8 cellular contexts compared by ENCODE assay signal in the genomic region with DNA sequence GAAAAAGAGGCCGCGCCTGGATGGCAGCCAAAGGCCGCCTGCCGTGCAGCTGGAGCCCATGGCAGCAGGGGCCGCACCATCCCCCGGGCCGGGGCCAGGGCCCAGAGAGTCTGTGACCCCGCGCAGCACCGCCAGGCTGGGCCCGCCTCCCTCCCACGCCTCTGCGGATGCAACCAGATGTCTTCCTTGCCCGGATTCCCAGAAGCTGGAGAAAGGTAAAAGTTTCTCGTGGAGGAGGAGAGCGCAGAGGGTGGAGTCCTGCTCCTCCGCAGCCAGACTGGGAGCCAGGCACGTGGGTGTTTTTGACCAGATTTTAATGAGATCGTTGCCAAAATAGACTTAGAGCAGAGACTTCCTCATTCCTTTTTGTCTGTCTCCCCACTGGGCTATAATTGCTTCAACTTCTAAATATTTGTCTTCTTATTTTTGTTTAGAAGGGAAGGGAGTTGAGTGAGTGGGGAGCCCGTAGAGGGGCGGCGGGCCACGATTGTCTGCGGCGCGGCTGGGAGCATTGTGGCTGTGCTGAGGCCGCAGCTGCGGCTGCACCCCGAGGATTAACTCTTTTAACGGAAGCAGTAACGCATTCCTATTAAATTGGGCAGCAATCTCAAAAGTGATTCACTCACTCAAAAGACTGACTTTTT. TPM values are rescaled to one million over a fixed set of nuclear protein-coding genes. Genes with fewer than 3 reads are reported as not detected.
DNase-seq lines count a peak whose midpoint lies in the region; ATAC-seq, FAIRE-seq and TF ChIP-seq lines count a peak whose summit lies in the region.

No MANE protein-coding gene starts in this region.

- DNase-seq in GM12891 (ENCODE audit: insufficient read length, low spot score) (no peak), head of caudate nucleus (peak; percentile 81 to 96 (median 90)), retinal pigment epithelial cell (ENCODE audit: low read depth) (no peak), NCI-H2029 treated with DMSO at 0.1 percent for 48 hours (lab: John Stamatoyannopoulos, UW) (no peak)
- DNase-seq in activated CD4-positive, alpha-beta T cell treated with anti-CD3 and anti-CD28 coated beads for 1 hour, result no peak
- no peak for DNase-seq in stimulated activated CD4-positive, alpha-beta T cell treated with anti-CD3 and anti-CD28 coated beads, Interleukin-4, amount 100 ng/mL, for 24 hours
- no peak for DNase-seq in activated naive CD4-positive, alpha-beta T cell treated with Interleukin-2 at 50 U/mL for 16 hours

- intact Hi-C loops in head of caudate nucleus (cut with DNase I), result loop anchor here (5.0 kb wide), 1 partner anchor 84 kb away; the partner anchor contains the start of gene FAM174C

- TF ChIP-seq POLR2A in GM12891 (IDR thresholded peaks at IDR 0.05; ENCODE audit: low read depth, low read length), result no peak

- ATAC-seq in SK-N-SH treated with all-trans-retinoic acid at 6 μM for 48 hours, result peak; percentile 85

- FAIRE-seq in GM12891 (lab: Jason Lieb, UNC), result no peak

- peak overlapping the region; percentile 22 for H3K4me3 ChIP-seq in retinal pigment epithelial cell (ENCODE audit: low read length)

- TF ChIP-seq CTCF in retinal pigment epithelial cell (conservative IDR thresholded peaks at IDR 0.05; ENCODE audit: low read depth, low read length), result no peak

TF ChIP-seq in GM12891, 5 proteins besides CTCF, POLR2A, EP300 and RAD21:
- TF ChIP-seq SPI1 (IDR thresholded peaks at IDR 0.05; ENCODE audit: low read depth, low read length) (peak; percentile 50), PAX5 (IDR thresholded peaks at IDR 0.05; ENCODE audit: insufficient read depth, low read length, severe bottlenecking) (no peak), TAF1 (IDR thresholded peaks at IDR 0.05; ENCODE audit: low read depth, low read length) (no peak), POU2F2 (IDR thresholded peaks at IDR 0.05; ENCODE audit: low read depth, low read length) (no peak), POLR2AphosphoS5 (IDR thresholded peaks at IDR 0.05; ENCODE audit: low read depth, low read length) (no peak)

TF ChIP-seq in SK-N-SH treated with all-trans-retinoic acid at 6 μM for 48 hours, 23 proteins besides CTCF, POLR2A, EP300 and RAD21:
- TF ChIP-seq, protein P1, sequence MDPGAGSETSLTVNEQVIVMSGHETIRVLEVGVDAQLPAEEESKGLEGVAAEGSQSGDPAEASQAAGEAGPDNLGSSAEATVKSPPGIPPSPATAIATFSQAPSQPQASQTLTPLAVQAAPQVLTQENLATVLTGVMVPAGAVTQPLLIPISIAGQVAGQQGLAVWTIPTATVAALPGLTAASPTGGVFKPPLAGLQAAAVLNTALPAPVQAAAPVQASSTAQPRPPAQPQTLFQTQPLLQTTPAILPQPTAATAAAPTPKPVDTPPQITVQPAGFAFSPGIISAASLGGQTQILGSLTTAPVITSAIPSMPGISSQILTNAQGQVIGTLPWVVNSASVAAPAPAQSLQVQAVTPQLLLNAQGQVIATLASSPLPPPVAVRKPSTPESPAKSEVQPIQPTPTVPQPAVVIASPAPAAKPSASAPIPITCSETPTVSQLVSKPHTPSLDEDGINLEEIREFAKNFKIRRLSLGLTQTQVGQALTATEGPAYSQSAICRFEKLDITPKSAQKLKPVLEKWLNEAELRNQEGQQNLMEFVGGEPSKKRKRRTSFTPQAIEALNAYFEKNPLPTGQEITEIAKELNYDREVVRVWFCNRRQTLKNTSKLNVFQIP (CRISPR knock-in tag; IDR thresholded peaks at IDR 0.05; ENCODE audit: borderline replicate concordance, low read depth), result no peak
- TF ChIP-seq ESRRG (CRISPR knock-in tag; IDR thresholded peaks at IDR 0.05) (no peak), TCF4 (CRISPR knock-in tag; IDR thresholded peaks at IDR 0.05; ENCODE audit: borderline replicate concordance) (peak; percentile 69), ZFP3 (CRISPR knock-in tag; IDR thresholded peaks at IDR 0.05) (peak; percentile 38; the same call in 1 of the 2 replicates), ZNF70 (CRISPR knock-in tag; IDR thresholded peaks at IDR 0.05) (peak; percentile 86), ARNTL (CRISPR knock-in tag; IDR thresholded peaks at IDR 0.05; ENCODE audit: borderline replicate concordance, low read depth) (no peak)

RNA-seq across cellular contexts. Expression of gene NDUFS7, which starts 22.8 kb away (rescaled TPM):
- polyA plus RNA-seq in GM12891 (2012; ENCODE audit: low read depth, missing spikeins), result 82.3 TPM

RNA-seq across cellular contexts. Expression of gene GAMT, which starts 40.4 kb away (rescaled TPM):
- 28.0 TPM for polyA plus RNA-seq in GM12891 (2012; ENCODE audit: low read depth, missing spikeins)

RNA-seq across cellular contexts. Expression of gene DAZAP1, which starts 46.4 kb away (rescaled TPM):
- 73.3 TPM for polyA plus RNA-seq in GM12891 (2012; ENCODE audit: low read depth, missing spikeins)

Comparison
In these comparisons a context has a peak if more than half of its experiments do, and no peak if none do; other contexts are left out.
1. DNase-seq: peak in head of caudate nucleus (42 of 42); none in GM12891 (single experiment), retinal pigment epithelial cell (single experiment), activated CD4-positive, alpha-beta T cell treated with anti-CD3 and anti-CD28 coated beads for 1 hour (single experiment), stimulated activated CD4-positive, alpha-beta T cell treated with anti-CD3 and anti-CD28 coated beads, Interleukin-4, amount 100 ng/mL, for 24 hours (single experiment), NCI-H2029 treated with DMSO at 0.1 percent for 48 hours (single experiment) and activated naive CD4-positive, alpha-beta T cell treated with Interleukin-2 at 50 U/mL for 16 hours (single experiment).